ENCODE assay signal across 1 cellular context in genomic region chr12:49018282-49019119, GRCh38.
TF ChIP-seq lines count a peak whose summit lies in the region.

TSS of gene PRKAG1 (minus strand) at chr12:49018776. CDS start at chr12:49018740, 36 bp downstream.

TF ChIP-seq in WTC11, 78 proteins besides CTCF, POLR2A, EP300 and RAD21 (continued from another document and continues in another):
- TF ChIP-seq, protein P1, sequence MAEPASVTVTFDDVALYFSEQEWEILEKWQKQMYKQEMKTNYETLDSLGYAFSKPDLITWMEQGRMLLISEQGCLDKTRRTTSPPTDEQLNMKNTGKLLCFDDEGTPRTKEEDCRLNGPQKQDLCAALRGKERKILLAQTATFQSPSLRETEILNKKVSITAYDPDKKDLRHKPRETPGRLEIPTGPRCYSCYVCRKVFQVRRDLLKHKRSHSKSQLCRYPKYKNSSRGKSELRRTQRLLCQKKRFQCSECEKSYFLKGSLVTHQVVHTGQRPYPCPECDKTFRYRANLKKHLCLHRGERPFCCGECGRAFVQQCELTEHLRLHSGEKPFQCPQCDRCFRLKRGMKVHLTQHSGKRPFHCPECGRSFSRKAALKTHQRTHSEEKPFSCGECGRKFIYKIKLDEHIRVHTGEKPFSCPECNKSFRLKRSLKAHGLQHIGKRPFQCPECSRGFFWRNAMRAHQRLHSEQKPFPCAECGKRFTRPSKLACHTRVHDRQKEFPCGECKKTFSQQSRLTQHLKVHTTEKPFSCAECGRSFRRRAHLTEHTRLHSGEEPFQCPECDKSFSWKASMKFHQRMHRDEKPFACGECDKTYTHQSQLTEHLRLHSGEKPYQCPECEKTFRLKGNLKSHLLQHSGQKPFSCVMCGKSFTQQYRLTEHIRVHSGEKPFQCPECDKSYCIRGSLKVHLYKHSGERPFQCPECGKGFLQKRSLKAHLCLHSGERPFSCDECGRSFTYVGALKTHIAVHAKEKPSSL (CRISPR knock-in tag; conservative IDR thresholded peaks at IDR 0.05): 0 out of 2 replicates have a peak, but pooled peaks have one; percentile 39
- TF ChIP-seq ZNF121 (CRISPR knock-in tag; IDR thresholded peaks at IDR 0.05): no peak
- TF ChIP-seq MAX (CRISPR knock-in tag; IDR thresholded peaks at IDR 0.05): peak; percentile 79
- TF ChIP-seq, protein P2, sequence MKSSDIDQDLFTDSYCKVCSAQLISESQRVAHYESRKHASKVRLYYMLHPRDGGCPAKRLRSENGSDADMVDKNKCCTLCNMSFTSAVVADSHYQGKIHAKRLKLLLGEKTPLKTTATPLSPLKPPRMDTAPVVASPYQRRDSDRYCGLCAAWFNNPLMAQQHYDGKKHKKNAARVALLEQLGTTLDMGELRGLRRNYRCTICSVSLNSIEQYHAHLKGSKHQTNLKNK (CRISPR knock-in tag; IDR thresholded peaks at IDR 0.05): no peak
- TF ChIP-seq TCF7 (CRISPR knock-in tag; IDR thresholded peaks at IDR 0.05; ENCODE audit: low read depth): no peak
- TF ChIP-seq EMX1 (CRISPR knock-in tag; IDR thresholded peaks at IDR 0.05): 0 out of 2 replicates have a peak, but pooled peaks have one; percentile 28
- TF ChIP-seq SOX15 (CRISPR knock-in tag; IDR thresholded peaks at IDR 0.05): no peak
- TF ChIP-seq, protein P3, sequence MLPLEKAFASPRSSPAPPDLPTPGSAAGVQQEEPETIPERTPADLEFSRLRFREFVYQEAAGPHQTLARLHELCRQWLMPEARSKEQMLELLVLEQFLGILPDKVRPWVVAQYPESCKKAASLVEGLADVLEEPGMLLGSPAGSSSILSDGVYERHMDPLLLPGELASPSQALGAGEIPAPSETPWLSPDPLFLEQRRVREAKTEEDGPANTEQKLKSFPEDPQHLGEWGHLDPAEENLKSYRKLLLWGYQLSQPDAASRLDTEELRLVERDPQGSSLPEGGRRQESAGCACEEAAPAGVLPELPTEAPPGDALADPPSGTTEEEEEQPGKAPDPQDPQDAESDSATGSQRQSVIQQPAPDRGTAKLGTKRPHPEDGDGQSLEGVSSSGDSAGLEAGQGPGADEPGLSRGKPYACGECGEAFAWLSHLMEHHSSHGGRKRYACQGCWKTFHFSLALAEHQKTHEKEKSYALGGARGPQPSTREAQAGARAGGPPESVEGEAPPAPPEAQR (CRISPR knock-in tag; IDR thresholded peaks at IDR 0.05): no peak
- TF ChIP-seq, protein P4, sequence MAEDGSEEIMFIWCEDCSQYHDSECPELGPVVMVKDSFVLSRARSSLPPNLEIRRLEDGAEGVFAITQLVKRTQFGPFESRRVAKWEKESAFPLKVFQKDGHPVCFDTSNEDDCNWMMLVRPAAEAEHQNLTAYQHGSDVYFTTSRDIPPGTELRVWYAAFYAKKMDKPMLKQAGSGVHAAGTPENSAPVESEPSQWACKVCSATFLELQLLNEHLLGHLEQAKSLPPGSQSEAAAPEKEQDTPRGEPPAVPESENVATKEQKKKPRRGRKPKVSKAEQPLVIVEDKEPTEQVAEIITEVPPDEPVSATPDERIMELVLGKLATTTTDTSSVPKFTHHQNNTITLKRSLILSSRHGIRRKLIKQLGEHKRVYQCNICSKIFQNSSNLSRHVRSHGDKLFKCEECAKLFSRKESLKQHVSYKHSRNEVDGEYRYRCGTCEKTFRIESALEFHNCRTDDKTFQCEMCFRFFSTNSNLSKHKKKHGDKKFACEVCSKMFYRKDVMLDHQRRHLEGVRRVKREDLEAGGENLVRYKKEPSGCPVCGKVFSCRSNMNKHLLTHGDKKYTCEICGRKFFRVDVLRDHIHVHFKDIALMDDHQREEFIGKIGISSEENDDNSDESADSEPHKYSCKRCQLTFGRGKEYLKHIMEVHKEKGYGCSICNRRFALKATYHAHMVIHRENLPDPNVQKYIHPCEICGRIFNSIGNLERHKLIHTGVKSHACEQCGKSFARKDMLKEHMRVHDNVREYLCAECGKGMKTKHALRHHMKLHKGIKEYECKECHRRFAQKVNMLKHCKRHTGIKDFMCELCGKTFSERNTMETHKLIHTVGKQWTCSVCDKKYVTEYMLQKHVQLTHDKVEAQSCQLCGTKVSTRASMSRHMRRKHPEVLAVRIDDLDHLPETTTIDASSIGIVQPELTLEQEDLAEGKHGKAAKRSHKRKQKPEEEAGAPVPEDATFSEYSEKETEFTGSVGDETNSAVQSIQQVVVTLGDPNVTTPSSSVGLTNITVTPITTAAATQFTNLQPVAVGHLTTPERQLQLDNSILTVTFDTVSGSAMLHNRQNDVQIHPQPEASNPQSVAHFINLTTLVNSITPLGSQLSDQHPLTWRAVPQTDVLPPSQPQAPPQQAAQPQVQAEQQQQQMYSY (CRISPR knock-in tag; IDR thresholded peaks at IDR 0.05): no peak
- no peak for TF ChIP-seq ERG (CRISPR knock-in tag; IDR thresholded peaks at IDR 0.05)
- peak; percentile 52; the same call in 1 of the 2 replicates for TF ChIP-seq GABPB1 (CRISPR knock-in tag; IDR thresholded peaks at IDR 0.05)
- TF ChIP-seq ZNF396 (CRISPR knock-in tag; IDR thresholded peaks at IDR 0.05; ENCODE audit: borderline replicate concordance): no peak
- TF ChIP-seq, protein P5, sequence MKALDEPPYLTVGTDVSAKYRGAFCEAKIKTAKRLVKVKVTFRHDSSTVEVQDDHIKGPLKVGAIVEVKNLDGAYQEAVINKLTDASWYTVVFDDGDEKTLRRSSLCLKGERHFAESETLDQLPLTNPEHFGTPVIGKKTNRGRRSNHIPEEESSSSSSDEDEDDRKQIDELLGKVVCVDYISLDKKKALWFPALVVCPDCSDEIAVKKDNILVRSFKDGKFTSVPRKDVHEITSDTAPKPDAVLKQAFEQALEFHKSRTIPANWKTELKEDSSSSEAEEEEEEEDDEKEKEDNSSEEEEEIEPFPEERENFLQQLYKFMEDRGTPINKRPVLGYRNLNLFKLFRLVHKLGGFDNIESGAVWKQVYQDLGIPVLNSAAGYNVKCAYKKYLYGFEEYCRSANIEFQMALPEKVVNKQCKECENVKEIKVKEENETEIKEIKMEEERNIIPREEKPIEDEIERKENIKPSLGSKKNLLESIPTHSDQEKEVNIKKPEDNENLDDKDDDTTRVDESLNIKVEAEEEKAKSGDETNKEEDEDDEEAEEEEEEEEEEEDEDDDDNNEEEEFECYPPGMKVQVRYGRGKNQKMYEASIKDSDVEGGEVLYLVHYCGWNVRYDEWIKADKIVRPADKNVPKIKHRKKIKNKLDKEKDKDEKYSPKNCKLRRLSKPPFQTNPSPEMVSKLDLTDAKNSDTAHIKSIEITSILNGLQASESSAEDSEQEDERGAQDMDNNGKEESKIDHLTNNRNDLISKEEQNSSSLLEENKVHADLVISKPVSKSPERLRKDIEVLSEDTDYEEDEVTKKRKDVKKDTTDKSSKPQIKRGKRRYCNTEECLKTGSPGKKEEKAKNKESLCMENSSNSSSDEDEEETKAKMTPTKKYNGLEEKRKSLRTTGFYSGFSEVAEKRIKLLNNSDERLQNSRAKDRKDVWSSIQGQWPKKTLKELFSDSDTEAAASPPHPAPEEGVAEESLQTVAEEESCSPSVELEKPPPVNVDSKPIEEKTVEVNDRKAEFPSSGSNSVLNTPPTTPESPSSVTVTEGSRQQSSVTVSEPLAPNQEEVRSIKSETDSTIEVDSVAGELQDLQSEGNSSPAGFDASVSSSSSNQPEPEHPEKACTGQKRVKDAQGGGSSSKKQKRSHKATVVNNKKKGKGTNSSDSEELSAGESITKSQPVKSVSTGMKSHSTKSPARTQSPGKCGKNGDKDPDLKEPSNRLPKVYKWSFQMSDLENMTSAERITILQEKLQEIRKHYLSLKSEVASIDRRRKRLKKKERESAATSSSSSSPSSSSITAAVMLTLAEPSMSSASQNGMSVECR (CRISPR knock-in tag; IDR thresholded peaks at IDR 0.05; ENCODE audit: borderline replicate concordance): peak; percentile 62; the same call in 1 of the 2 replicates
- peak; percentile 92 for TF ChIP-seq CREM (CRISPR knock-in tag; IDR thresholded peaks at IDR 0.05)
- TF ChIP-seq, protein P6, sequence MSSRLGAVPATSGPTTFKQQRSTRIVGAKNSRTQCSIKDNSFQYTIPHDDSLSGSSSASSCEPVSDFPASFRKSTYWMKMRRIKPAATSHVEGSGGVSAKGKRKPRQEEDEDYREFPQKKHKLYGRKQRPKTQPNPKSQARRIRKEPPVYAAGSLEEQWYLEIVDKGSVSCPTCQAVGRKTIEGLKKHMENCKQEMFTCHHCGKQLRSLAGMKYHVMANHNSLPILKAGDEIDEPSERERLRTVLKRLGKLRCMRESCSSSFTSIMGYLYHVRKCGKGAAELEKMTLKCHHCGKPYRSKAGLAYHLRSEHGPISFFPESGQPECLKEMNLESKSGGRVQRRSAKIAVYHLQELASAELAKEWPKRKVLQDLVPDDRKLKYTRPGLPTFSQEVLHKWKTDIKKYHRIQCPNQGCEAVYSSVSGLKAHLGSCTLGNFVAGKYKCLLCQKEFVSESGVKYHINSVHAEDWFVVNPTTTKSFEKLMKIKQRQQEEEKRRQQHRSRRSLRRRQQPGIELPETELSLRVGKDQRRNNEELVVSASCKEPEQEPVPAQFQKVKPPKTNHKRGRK (CRISPR knock-in tag; IDR thresholded peaks at IDR 0.05; ENCODE audit: borderline replicate concordance): no peak
- no peak for TF ChIP-seq ELF4 (CRISPR knock-in tag; IDR thresholded peaks at IDR 0.05; ENCODE audit: low read depth)
- TF ChIP-seq, protein P7, sequence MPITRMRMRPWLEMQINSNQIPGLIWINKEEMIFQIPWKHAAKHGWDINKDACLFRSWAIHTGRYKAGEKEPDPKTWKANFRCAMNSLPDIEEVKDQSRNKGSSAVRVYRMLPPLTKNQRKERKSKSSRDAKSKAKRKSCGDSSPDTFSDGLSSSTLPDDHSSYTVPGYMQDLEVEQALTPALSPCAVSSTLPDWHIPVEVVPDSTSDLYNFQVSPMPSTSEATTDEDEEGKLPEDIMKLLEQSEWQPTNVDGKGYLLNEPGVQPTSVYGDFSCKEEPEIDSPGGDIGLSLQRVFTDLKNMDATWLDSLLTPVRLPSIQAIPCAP (CRISPR knock-in tag; IDR thresholded peaks at IDR 0.05): no peak
- peak; percentile 92 for TF ChIP-seq TEAD1 (CRISPR knock-in tag; IDR thresholded peaks at IDR 0.05)
- 0 out of 2 replicates have a peak, but pooled peaks have one; percentile 3 for TF ChIP-seq KAT7 (CRISPR knock-in tag; IDR thresholded peaks at IDR 0.05; ENCODE audit: borderline replicate concordance)
- TF ChIP-seq ETV6 (CRISPR knock-in tag; IDR thresholded peaks at IDR 0.05): peak; percentile 42; the same call in 1 of the 2 replicates
- TF ChIP-seq ZNF138 (CRISPR knock-in tag; conservative IDR thresholded peaks at IDR 0.05): no peak; the same call in 1 of the 2 replicates
- TF ChIP-seq TP53 (CRISPR knock-in tag; IDR thresholded peaks at IDR 0.05): peak; percentile 84; the same call in 1 of the 2 replicates
- TF ChIP-seq, protein P8, sequence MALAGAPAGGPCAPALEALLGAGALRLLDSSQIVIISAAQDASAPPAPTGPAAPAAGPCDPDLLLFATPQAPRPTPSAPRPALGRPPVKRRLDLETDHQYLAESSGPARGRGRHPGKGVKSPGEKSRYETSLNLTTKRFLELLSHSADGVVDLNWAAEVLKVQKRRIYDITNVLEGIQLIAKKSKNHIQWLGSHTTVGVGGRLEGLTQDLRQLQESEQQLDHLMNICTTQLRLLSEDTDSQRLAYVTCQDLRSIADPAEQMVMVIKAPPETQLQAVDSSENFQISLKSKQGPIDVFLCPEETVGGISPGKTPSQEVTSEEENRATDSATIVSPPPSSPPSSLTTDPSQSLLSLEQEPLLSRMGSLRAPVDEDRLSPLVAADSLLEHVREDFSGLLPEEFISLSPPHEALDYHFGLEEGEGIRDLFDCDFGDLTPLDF (CRISPR knock-in tag; IDR thresholded peaks at IDR 0.05): peak; percentile 79; the same call in 1 of the 2 replicates
- TF ChIP-seq FOXP4 (CRISPR knock-in tag; IDR thresholded peaks at IDR 0.05): no peak
- TF ChIP-seq, protein P9, sequence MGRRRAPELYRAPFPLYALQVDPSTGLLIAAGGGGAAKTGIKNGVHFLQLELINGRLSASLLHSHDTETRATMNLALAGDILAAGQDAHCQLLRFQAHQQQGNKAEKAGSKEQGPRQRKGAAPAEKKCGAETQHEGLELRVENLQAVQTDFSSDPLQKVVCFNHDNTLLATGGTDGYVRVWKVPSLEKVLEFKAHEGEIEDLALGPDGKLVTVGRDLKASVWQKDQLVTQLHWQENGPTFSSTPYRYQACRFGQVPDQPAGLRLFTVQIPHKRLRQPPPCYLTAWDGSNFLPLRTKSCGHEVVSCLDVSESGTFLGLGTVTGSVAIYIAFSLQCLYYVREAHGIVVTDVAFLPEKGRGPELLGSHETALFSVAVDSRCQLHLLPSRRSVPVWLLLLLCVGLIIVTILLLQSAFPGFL (CRISPR knock-in tag; IDR thresholded peaks at IDR 0.05; ENCODE audit: borderline replicate concordance): no peak
- TF ChIP-seq RORB (CRISPR knock-in tag; IDR thresholded peaks at IDR 0.05): no peak
- TF ChIP-seq FOXK1 (CRISPR knock-in tag; IDR thresholded peaks at IDR 0.05): no peak
- TF ChIP-seq CREB1 (CRISPR knock-in tag; IDR thresholded peaks at IDR 0.05): peak; percentile 81; the same call in 1 of the 2 replicates
- peak; percentile 95 for TF ChIP-seq ZBTB21 (CRISPR knock-in tag; IDR thresholded peaks at IDR 0.05; ENCODE audit: borderline replicate concordance)
